Comparison of ENCODE assay signal across 26 cellular contexts in genomic region chr9:122386316-122386872, GRCh38. TPM values are rescaled to one million over a fixed set of nuclear protein-coding genes. Genes with fewer than 3 reads are reported as not detected.
DNase-seq lines count a peak whose midpoint lies in the region; ATAC-seq and TF ChIP-seq lines count a peak whose summit lies in the region.
"Had no signal": no experiment of that assay in that cellular context is flagged by ENCODE, and none has a peak within 500 bp of the region (broad histone marks: within the 10 kb centered on the region; RNA-seq: fewer than 3 reads in every experiment).

No MANE protein-coding gene starts in this region.

- no peaks in the 10 kb centered on the region for H3K9me3 ChIP-seq in heart left ventricle
- H3K9me3 ChIP-seq: Caco-2, MG63, Peyer's patch had no signal

- H3K27me3 Mint-ChIP-seq in type B pancreatic cell = peaks cover 36% of the 10 kb centered on the region
- H3K27me3 Mint-ChIP-seq: B cell, IgD-negative memory B cell had no signal

- H3K4me3 Mint-ChIP-seq in type B pancreatic cell = no peak overlapping the region
- H3K4me3 Mint-ChIP-seq: B cell, H9 had no signal

- H3K27ac Mint-ChIP-seq in type B pancreatic cell = no peak overlapping the region
- H3K27ac Mint-ChIP-seq: B cell; CD4-positive, CD25-positive, alpha-beta regulatory T cell; H9; IgD-negative memory B cell had no signal

- DNase-seq in NCI-H748 (lab: John Stamatoyannopoulos, UW; ENCODE audit: unreplicated experiment) (peak; percentile 20), NCI-H748 treated with DMSO at 0.1 percent for 48 hours (lab: John Stamatoyannopoulos, UW) (no peak), NCI-H510A (lab: John Stamatoyannopoulos, UW) (peak; percentile 18), mesenteric fat pad (ENCODE audit: low spot score) (peak; percentile 87), type B pancreatic cell (ENCODE audit: extremely low spot score, unreplicated experiment) (peak; percentile 48), heart left ventricle (no peak)
- DNase-seq in activated T-cell treated with anti-CD3 and anti-CD28 coated beads, Interleukin-2, amount 50 U/mL, for 1 hour = no peak
- DNase-seq: Caco-2; CD4-positive, CD25-positive, alpha-beta regulatory T cell; GF-D8; H9; Karpas-422; MG63; NCI-H1048; NCI-H1436; NCI-H2081; NCI-H226; NCI-H526; NK-92 treated with Interleukin-12 subunit alpha and Interleukin-12 subunit beta, amount 100 ng/mL, for 24 hours; Right ventricle myocardium superior had no signal

- H3K4me1 Mint-ChIP-seq in type B pancreatic cell (ENCODE audit: unreplicated experiment) = peaks cover 4% of the 10 kb centered on the region

- H3K36me3 Mint-ChIP-seq in type B pancreatic cell = no peaks in the 10 kb centered on the region
- H3K36me3 Mint-ChIP-seq: CD4-positive, CD25-positive, alpha-beta regulatory T cell had no signal

- peaks cover 0 to 15% (median 0%) of the 10 kb centered on the region in 9 donors for H3K36me3 ChIP-seq in heart left ventricle
- H3K36me3 ChIP-seq: MG63, Peyer's patch had no signal

- peaks cover 0 to 13% (median 0%) of the 10 kb centered on the region in 12 donors for H3K4me1 ChIP-seq in heart left ventricle
- H3K4me1 ChIP-seq: Caco-2, Peyer's patch had no signal

- intact Hi-C loops in heart left ventricle (cut with DNase I) = no loop called here

- H3K9me3 Mint-ChIP-seq in type B pancreatic cell = no peaks in the 10 kb centered on the region
- H3K9me3 Mint-ChIP-seq: H9, IgD-negative memory B cell had no signal

- TF ChIP-seq POLR2A in heart left ventricle (IDR thresholded peaks at IDR 0.05) = no peak

- TF ChIP-seq CTCF in type B pancreatic cell (conservative IDR thresholded peaks at IDR 0.05) (no peak), heart left ventricle (IDR thresholded peaks at IDR 0.05) (no peak)

- H3K27ac ChIP-seq in heart left ventricle = no peak overlapping the region
- H3K27ac ChIP-seq: Peyer's patch, SK-N-MC had no signal

- H3K4me3 ChIP-seq in heart left ventricle = no peak overlapping the region
- H3K4me3 ChIP-seq: MG63, Peyer's patch, SK-N-MC had no signal

- ATAC-seq in HG02870 (IDR thresholded peaks at IDR 0.05; ENCODE audit: unreplicated experiment) (no peak), heart left ventricle (no peak)

- no peaks in the 10 kb centered on the region for H3K27me3 ChIP-seq in heart left ventricle
- H3K27me3 ChIP-seq: MG63, Peyer's patch had no signal

- WGBS in heart left ventricle, 4 donors = 89 to 94% (median 90%) methylated on average over 6 to 8 of the region's 8 CpGs

RNA-seq across cellular contexts. Expression of gene PTGS1, which starts 15.6 kb away (rescaled TPM):
- total RNA-seq in mesenteric fat pad = 16.5 TPM
- total RNA-seq in type B pancreatic cell (ENCODE audit: low replicate concordance) = 1.1 and 1.7 TPM in 2 replicates
- 10 to 100 TPM in 2 of 9 donors, 1 to 10 TPM in 7; 2.0 to 24.7 (median 6.3) TPM for total RNA-seq in heart left ventricle
- 1 to 10 TPM in 1 of 2 donors, under 1 TPM in 1; 0.91 to 6.9 TPM for polyA plus RNA-seq in heart left ventricle
- total RNA-seq: A172 had no signal

Comparison
In these comparisons a context has a peak if more than half of its experiments do, and no peak if none do; other contexts are left out.
1. DNase-seq: peak in NCI-H748 (single experiment), NCI-H510A (single experiment), mesenteric fat pad (single experiment) and type B pancreatic cell (single experiment); none in NCI-H748 treated with DMSO at 0.1 percent for 48 hours (single experiment), activated T-cell treated with anti-CD3 and anti-CD28 coated beads, Interleukin-2, amount 50 U/mL, for 1 hour (single experiment) and heart left ventricle (0 of 5).